ENCODE assay signal across 8 cellular contexts in the genomic region with DNA sequence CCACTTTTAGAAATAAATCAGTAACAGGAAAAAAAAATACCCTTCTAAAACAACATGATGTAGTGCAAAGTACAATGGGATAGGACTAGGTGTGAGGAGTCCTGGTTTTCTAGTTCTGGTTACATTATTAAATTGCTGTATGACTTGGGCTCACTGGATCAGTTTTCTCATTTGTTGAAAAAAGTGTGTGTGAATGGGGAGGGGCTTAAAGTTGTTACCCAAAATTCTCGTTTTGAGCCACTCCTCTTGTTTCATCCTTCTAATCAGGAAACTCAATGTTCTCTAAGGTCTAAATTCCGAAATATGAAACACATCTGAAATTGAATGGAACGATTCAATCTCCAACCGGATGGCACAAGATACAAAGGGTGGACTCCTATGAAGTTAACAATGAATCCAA. TPM values are rescaled to one million over a fixed set of nuclear protein-coding genes. Genes with fewer than 3 reads are reported as not detected.
DNase-seq lines count a peak whose midpoint lies in the region; ATAC-seq, FAIRE-seq and TF ChIP-seq lines count a peak whose summit lies in the region.

No MANE protein-coding gene starts in this region.

- H3K36me3 ChIP-seq in PC-9 (ENCODE audit: low read depth) (no peaks in the 10 kb centered on the region), psoas muscle (ENCODE audit: insufficient read depth in 1 of 2, low read depth in 1 of 2) (no peaks in the 10 kb centered on the region)

- peak overlapping the region; percentile 90 for H2AFZ ChIP-seq in PC-9

- TF ChIP-seq CTCF in GM10266 (IDR thresholded peaks at IDR 0.05; ENCODE audit: control insufficient read depth, insufficient read depth, low read depth, missing control alignments) (no peak), PC-9 (conservative IDR thresholded peaks at IDR 0.05) (no peak), epithelial cell of proximal tubule (conservative IDR thresholded peaks at IDR 0.05; ENCODE audit: low read depth, low read length) (no peak), psoas muscle (IDR thresholded peaks at IDR 0.05) (no peak)

- CTCF ChIA-PET in PC-9 (lab: Charles Lee): interaction anchor here (0.6 kb wide), 1 partner anchor 23 kb away, joined by 5 read pairs; no protein-coding TSS in a partner anchor

- H4K20me1 ChIP-seq in PC-9 (ENCODE audit: insufficient read depth): peaks cover 25% of the 10 kb centered on the region

- H3K4me3 ChIP-seq in PC-9 (peak overlapping the region; percentile 89), epithelial cell of proximal tubule (ENCODE audit: low read depth, low read length) (peak overlapping the region; percentile 78), psoas muscle (peak overlapping the region; percentile 91)

- ATAC-seq in psoas muscle: no peak
- ATAC-seq in GM21390 (IDR thresholded peaks at IDR 0.05; ENCODE audit: unreplicated experiment): no peak
- ATAC-seq in HG02588 (IDR thresholded peaks at IDR 0.05; ENCODE audit: unreplicated experiment): no peak

- POLR2A ChIA-PET in PC-9 (lab: Charles Lee; ENCODE audit: unreplicated experiment): no interaction called here

- H3K4me2 ChIP-seq in PC-9: peak overlapping the region; percentile 89

- peaks cover 27% of the 10 kb centered on the region for H3F3A ChIP-seq in PC-9 (ENCODE audit: insufficient read depth, low read depth)

- H3K27me3 ChIP-seq in PC-9 (ENCODE audit: insufficient read depth, low read depth) (no peaks in the 10 kb centered on the region), psoas muscle (ENCODE audit: insufficient read depth in 3 of 3, low read length in 2 of 3) (no peaks in the 10 kb centered on the region)

- intact Hi-C loops in PC-9 (cut with micrococcal nuclease; ENCODE audit: unreplicated experiment): loop anchor here (1.0 to 5.0 kb wide), 3 partner anchors 20 to 210 kb away; no protein-coding TSS in a partner anchor
- intact Hi-C loops in psoas muscle (cut with DNase I): loop anchor here in 1 of 2 donors (5.0 to 10.0 kb wide), 2 partner anchors 35 to 62 kb away; no protein-coding TSS in a partner anchor

- 3 to 9% (median 6%) methylated on average over 4 of the region's 4 CpGs for WGBS in psoas muscle, 3 donors

- peak overlapping the region; percentile 93 for H3K27ac ChIP-seq in PC-9
- peak overlapping the region; percentile 99 for H3K27ac ChIP-seq in psoas muscle

- FAIRE-seq in GM19239 (lab: Jason Lieb, UNC): no peak

- H3K9me2 ChIP-seq in PC-9 (ENCODE audit: insufficient read depth): no peaks in the 10 kb centered on the region

- H3K4me1 ChIP-seq in PC-9 (replicated peaks; ENCODE audit: insufficient read depth) (peaks cover 40% of the 10 kb centered on the region), psoas muscle (peaks cover 66% of the 10 kb centered on the region)

- H3K9me3 ChIP-seq in PC-9 (ENCODE audit: insufficient read depth, low read depth): no peaks in the 10 kb centered on the region
- H3K9me3 ChIP-seq in psoas muscle: no peaks in the 10 kb centered on the region

- H3K79me2 ChIP-seq in PC-9 (ENCODE audit: low read depth): peaks cover 77% of the 10 kb centered on the region

- DNase-seq in GM10266 (ENCODE audit: extremely low spot score) (peak; percentile 39), PC-9 (no peak), epithelial cell of proximal tubule (ENCODE audit: low read depth) (no peak), psoas muscle (no peak), GM19239 (ENCODE audit: insufficient read length, low spot score) (no peak), NCI-H2171 treated with DMSO at 0.1 percent for 48 hours (lab: John Stamatoyannopoulos, UW) (no peak)

- BruUV-seq in PC-9 (replicated peaks; lab: Mats Ljungman, UMichigan): no TSS peak

RNA-seq across cellular contexts. Expression of a gene that starts 1.7 kb away (rescaled TPM):
- total RNA-seq in PC-9 (2021) (31.4 and 40.3 TPM in 2 replicates), epithelial cell of proximal tubule (15.6 and 20.4 TPM in 2 replicates), psoas muscle (10 to 100 TPM; 28.9 to 37.8 (median 33.8) TPM)
- polyA plus RNA-seq in psoas muscle: 10 to 100 TPM; 17.6 to 33.9 (median 18.4) TPM
